ENCODE assay signal across 1 cellular context in genomic region chr15:65516997-65517865, GRCh38.
TF ChIP-seq lines count a peak whose summit lies in the region.

DPP8 (minus strand) TSS chr15:65517689; CDS start chr15:65512553, 5,136 bp downstream.

TF ChIP-seq in GM12878, 131 proteins besides CTCF, POLR2A, EP300 and RAD21 (continued from another document):
- TF ChIP-seq CEBPZ (IDR thresholded peaks at IDR 0.05; ENCODE audit: low read depth, low read length) (no peak), ZNF217 (IDR thresholded peaks at IDR 0.05) (no peak), NRF1 (conservative IDR thresholded peaks at IDR 0.05; ENCODE audit: low read depth, low read length) (peak; percentile 24; the same call in 1 of the 2 replicates), MXI1 (IDR thresholded peaks at IDR 0.05; ENCODE audit: low read depth, low read length) (peak; percentile 69; the same call in 1 of the 2 replicates), ATF7 (IDR thresholded peaks at IDR 0.05; ENCODE audit: low read depth) (no peak), RCOR1 (conservative IDR thresholded peaks at IDR 0.05; ENCODE audit: low read depth, low read length) (no peak), JUND (IDR thresholded peaks at IDR 0.05; ENCODE audit: low read depth, low read length) (no peak), ZNF207 (IDR thresholded peaks at IDR 0.05; ENCODE audit: borderline replicate concordance) (peak; percentile 99), IRF4 (IDR thresholded peaks at IDR 0.05; ENCODE audit: low read depth, low read length) (0 out of 2 replicates have a peak, but pooled peaks have one; percentile 22)
